Comparison of ENCODE assay signal across 9 cellular contexts in genomic region chr5:9207820-9208418, GRCh38.
DNase-seq lines count a peak whose midpoint lies in the region; ATAC-seq, FAIRE-seq and TF ChIP-seq lines count a peak whose summit lies in the region.
"Had no signal": no experiment of that assay in that cellular context is flagged by ENCODE, and none has a peak within 500 bp of the region (broad histone marks: within the 10 kb centered on the region; RNA-seq: fewer than 3 reads in every experiment).

No MANE protein-coding gene starts in this region.

- no peak overlapping the region for H2AFZ ChIP-seq in HepG2 (ENCODE audit: low read length)

- H3K9me3 Mint-ChIP-seq in activated CD8-positive, alpha-beta T cell treated with anti-CD3 and anti-CD28 coated beads for 36 hours, result no peaks in the 10 kb centered on the region
- no peaks in the 10 kb centered on the region for H3K9me3 Mint-ChIP-seq in activated CD8-positive, alpha-beta T cell treated with anti-CD3 and anti-CD28 coated beads, Interleukin-2, amount 10 ng/mL, durations not matched to agents 7 days and 5 days (ENCODE audit: insufficient read depth)
- no peaks in the 10 kb centered on the region for H3K9me3 Mint-ChIP-seq in MCF 10A (ENCODE audit: unreplicated experiment)
- no peaks in the 10 kb centered on the region for H3K9me3 Mint-ChIP-seq in activated T-helper 2 cell treated with anti-CD3 and anti-CD28 coated beads, Interferon-gamma antibody, Interleukin-2, Interleukin-4, amounts not matched to agents 10 μg/mL and 5 μg/mL and 100 μg/mL, durations not matched to agents 14 hours and 24 hours and 36 hours
- H3K9me3 Mint-ChIP-seq: activated naive CD4-positive, alpha-beta T cell treated with anti-CD3 and anti-CD28 coated beads, Interleukin-2, amount 50 U/mL, for 24 hours had no signal

- H3K79me2 ChIP-seq in HepG2 (ENCODE audit: insufficient read depth, low read length), result no peaks in the 10 kb centered on the region

- DNase-seq in activated CD8-positive, alpha-beta T cell treated with anti-CD3 and anti-CD28 coated beads for 36 hours, result no peak
- no peak for DNase-seq in activated CD8-positive, alpha-beta T cell treated with anti-CD3 and anti-CD28 coated beads, Interleukin-2, amount 10 ng/mL, durations not matched to agents 7 days and 5 days
- DNase-seq in NCI-H446 treated with DMSO at 0.1 percent for 48 hours (lab: John Stamatoyannopoulos, UW), result peak; percentile 34
- DNase-seq in MCF 10A (ENCODE audit: unreplicated experiment), result peak; percentile 63
- DNase-seq in HepG2 (ENCODE audit: low spot score), result peak; percentile 34
- no peak for DNase-seq in activated T-helper 2 cell treated with anti-CD3 and anti-CD28 coated beads, Interferon-gamma antibody, Interleukin-2, Interleukin-4, amounts not matched to agents 10 μg/mL and 5 μg/mL and 100 μg/mL, durations not matched to agents 14 hours and 24 hours and 36 hours (ENCODE audit: low spot score)
- DNase-seq in activated effector memory CD4-positive, alpha-beta T cell treated with Interleukin-2 at 50 U/mL for 16 hours, result no peak

- H3K27me3 Mint-ChIP-seq in activated CD8-positive, alpha-beta T cell treated with anti-CD3 and anti-CD28 coated beads for 36 hours, result no peaks in the 10 kb centered on the region
- no peaks in the 10 kb centered on the region for H3K27me3 Mint-ChIP-seq in activated CD8-positive, alpha-beta T cell treated with anti-CD3 and anti-CD28 coated beads, Interleukin-2, amount 10 ng/mL, durations not matched to agents 7 days and 5 days (ENCODE audit: low read depth)
- no peaks in the 10 kb centered on the region for H3K27me3 Mint-ChIP-seq in MCF 10A (ENCODE audit: insufficient read depth, unreplicated experiment)
- no peaks in the 10 kb centered on the region for H3K27me3 Mint-ChIP-seq in activated T-helper 2 cell treated with anti-CD3 and anti-CD28 coated beads, Interferon-gamma antibody, Interleukin-2, Interleukin-4, amounts not matched to agents 10 μg/mL and 5 μg/mL and 100 μg/mL, durations not matched to agents 14 hours and 24 hours and 36 hours (ENCODE audit: low read depth)
- H3K27me3 Mint-ChIP-seq: activated naive CD4-positive, alpha-beta T cell treated with anti-CD3 and anti-CD28 coated beads, Interleukin-2, amount 50 U/mL, for 24 hours had no signal

- H3K27me3 ChIP-seq in HepG2 (ENCODE audit: control insufficient read depth in 1 of 2, insufficient read depth in 2 of 2, low read length in 2 of 2), result no peaks in the 10 kb centered on the region

- peak; percentile 56 for TF ChIP-seq CTCF in activated CD8-positive, alpha-beta T cell treated with anti-CD3 and anti-CD28 coated beads for 36 hours (IDR thresholded peaks at IDR 0.05)
- TF ChIP-seq CTCF in MCF 10A (IDR thresholded peaks at IDR 0.05; ENCODE audit: unreplicated experiment), result peak; percentile 58
- peak; percentile 60 for TF ChIP-seq CTCF in HepG2 (CRISPR knock-in tag; IDR thresholded peaks at IDR 0.05)

- no peak for ATAC-seq in activated CD8-positive, alpha-beta T cell treated with anti-CD3 and anti-CD28 coated beads for 36 hours
- no peak for ATAC-seq in activated CD8-positive, alpha-beta T cell treated with anti-CD3 and anti-CD28 coated beads, Interleukin-2, amount 10 ng/mL, durations not matched to agents 7 days and 5 days
- ATAC-seq in HG03175 (IDR thresholded peaks at IDR 0.05; ENCODE audit: unreplicated experiment) (peak; percentile 80), HepG2 (peak; percentile 72; the same call in 2 of the 3 replicates)

- no peak for TF ChIP-seq POLR2A in HepG2 (IDR thresholded peaks at IDR 0.05; ENCODE audit: insufficient read depth in 1 of 2, low read depth in 2 of 2, low read length in 2 of 2)

- TF ChIP-seq EP300 in HepG2 (IDR thresholded peaks at IDR 0.05; ENCODE audit: low read depth in 2 of 2, low read length in 2 of 2), result no peak
- TF ChIP-seq EP300 in HepG2 (CRISPR knock-in tag; IDR thresholded peaks at IDR 0.05; ENCODE audit: borderline replicate concordance), result no peak

- H4K20me1 ChIP-seq in HepG2 (ENCODE audit: insufficient read depth, low read length), result no peaks in the 10 kb centered on the region

- no peak overlapping the region for H3K27ac Mint-ChIP-seq in activated CD8-positive, alpha-beta T cell treated with anti-CD3 and anti-CD28 coated beads for 36 hours
- no peak overlapping the region for H3K27ac Mint-ChIP-seq in activated CD8-positive, alpha-beta T cell treated with anti-CD3 and anti-CD28 coated beads, Interleukin-2, amount 10 ng/mL, durations not matched to agents 7 days and 5 days
- H3K27ac Mint-ChIP-seq in MCF 10A (ENCODE audit: low read depth, unreplicated experiment), result peak overlapping the region; percentile 82
- H3K27ac Mint-ChIP-seq in activated T-helper 2 cell treated with anti-CD3 and anti-CD28 coated beads, Interferon-gamma antibody, Interleukin-2, Interleukin-4, amounts not matched to agents 10 μg/mL and 5 μg/mL and 100 μg/mL, durations not matched to agents 14 hours and 24 hours and 36 hours, result no peak overlapping the region
- H3K27ac Mint-ChIP-seq: activated naive CD4-positive, alpha-beta T cell treated with anti-CD3 and anti-CD28 coated beads, Interleukin-2, amount 50 U/mL, for 24 hours had no signal

- H3K9me3 ChIP-seq in HepG2 (ENCODE audit: low read length), result no peaks in the 10 kb centered on the region

- CTCF ChIA-PET in activated CD8-positive, alpha-beta T cell treated with anti-CD3 and anti-CD28 coated beads for 36 hours (lab: Charles Lee), result interaction anchor here (1.2 kb wide), 1 partner anchor 45 kb away, joined by 3 read pairs; no protein-coding TSS in a partner anchor
- CTCF ChIA-PET in activated CD8-positive, alpha-beta T cell treated with anti-CD3 and anti-CD28 coated beads, Interleukin-2, amount 10 ng/mL, durations not matched to agents 7 days and 5 days (lab: Charles Lee), result interaction anchor here (0.9 to 1.1 kb wide), 2 partner anchors 8 to 1280 kb away, joined by 3 read pairs; no protein-coding TSS in a partner anchor
- CTCF ChIA-PET in MCF 10A (lab: Yijun Ruan, JAX), result interaction anchor here (0.6 to 2.2 kb wide), 52 partner anchors 11 to 1331 kb away, joined by 3 to 20 read pairs (median 4); no protein-coding TSS in a partner anchor
- CTCF ChIA-PET in HepG2 (lab: Yijun Ruan, JAX; ENCODE audit: low intra/inter-chr PET ratio, low total read pairs), result interaction anchor here (1.7 kb wide), 1 partner anchor 1281 kb away, joined by 20 read pairs; no protein-coding TSS in a partner anchor

- no peak for FAIRE-seq in HepG2 (lab: Jason Lieb, UNC)

- no peaks in the 10 kb centered on the region for H3K4me1 ChIP-seq in HepG2 (ENCODE audit: insufficient read depth, low read length)

- POLR2A ChIA-PET in activated CD8-positive, alpha-beta T cell treated with anti-CD3 and anti-CD28 coated beads for 36 hours (lab: Charles Lee), result no interaction called here
- POLR2A ChIA-PET in activated CD8-positive, alpha-beta T cell treated with anti-CD3 and anti-CD28 coated beads, Interleukin-2, amount 10 ng/mL, durations not matched to agents 7 days and 5 days (lab: Charles Lee), result no interaction called here
- POLR2A ChIA-PET in MCF 10A (lab: Yijun Ruan, JAX) (no interaction called here), HepG2 (lab: Yijun Ruan, JAX) (no interaction called here)

- BruUV-seq in MCF 10A (replicated peaks; lab: Mats Ljungman, UMichigan) (no TSS peak), HepG2 (replicated peaks; lab: Mats Ljungman, UMichigan) (no TSS peak)

- intact Hi-C loops in activated CD8-positive, alpha-beta T cell treated with anti-CD3 and anti-CD28 coated beads for 36 hours (cut with micrococcal nuclease), result no loop called here
- intact Hi-C loops in MCF 10A (cut with micrococcal nuclease), result loop anchor here (1.0 to 10.0 kb wide), 8 partner anchors 52 to 1281 kb away; no protein-coding TSS in a partner anchor
- intact Hi-C loops in HepG2 (cut with micrococcal nuclease; ENCODE audit: unreplicated experiment), result loop anchor here (2.0 to 5.0 kb wide), 3 partner anchors 1195 to 1946 kb away; no protein-coding TSS in a partner anchor
- intact Hi-C loops in activated T-helper 2 cell treated with anti-CD3 and anti-CD28 coated beads, Interferon-gamma antibody, Interleukin-2, Interleukin-4, amounts not matched to agents 10 μg/mL and 5 μg/mL and 100 μg/mL, durations not matched to agents 14 hours and 24 hours and 36 hours (cut with micrococcal nuclease), result loop anchor here (5.0 kb wide), 1 partner anchor 1281 kb away; no protein-coding TSS in a partner anchor

- H3K4me2 ChIP-seq in HepG2 (ENCODE audit: low read depth, low read length), result no peak overlapping the region

- no peaks in the 10 kb centered on the region for H3K4me1 Mint-ChIP-seq in activated CD8-positive, alpha-beta T cell treated with anti-CD3 and anti-CD28 coated beads for 36 hours (ENCODE audit: low read depth)
- H3K4me1 Mint-ChIP-seq in activated CD8-positive, alpha-beta T cell treated with anti-CD3 and anti-CD28 coated beads, Interleukin-2, amount 10 ng/mL, durations not matched to agents 7 days and 5 days (ENCODE audit: low read depth), result no peaks in the 10 kb centered on the region
- peaks cover 15% of the 10 kb centered on the region for H3K4me1 Mint-ChIP-seq in MCF 10A (ENCODE audit: insufficient read depth, unreplicated experiment)
- H3K4me1 Mint-ChIP-seq in activated T-helper 2 cell treated with anti-CD3 and anti-CD28 coated beads, Interferon-gamma antibody, Interleukin-2, Interleukin-4, amounts not matched to agents 10 μg/mL and 5 μg/mL and 100 μg/mL, durations not matched to agents 14 hours and 24 hours and 36 hours (ENCODE audit: low read depth), result no peaks in the 10 kb centered on the region
- H3K4me1 Mint-ChIP-seq: activated naive CD4-positive, alpha-beta T cell treated with anti-CD3 and anti-CD28 coated beads, Interleukin-2, amount 50 U/mL, for 24 hours had no signal

- no peak for TF ChIP-seq RAD21 in HepG2 (CRISPR knock-in tag; IDR thresholded peaks at IDR 0.05)

- H3K9ac ChIP-seq in HepG2 (ENCODE audit: insufficient read depth, low read depth, low read length), result no peak overlapping the region

- no peaks in the 10 kb centered on the region for H3K36me3 Mint-ChIP-seq in activated CD8-positive, alpha-beta T cell treated with anti-CD3 and anti-CD28 coated beads for 36 hours (ENCODE audit: low read depth)
- no peaks in the 10 kb centered on the region for H3K36me3 Mint-ChIP-seq in activated CD8-positive, alpha-beta T cell treated with anti-CD3 and anti-CD28 coated beads, Interleukin-2, amount 10 ng/mL, durations not matched to agents 7 days and 5 days (ENCODE audit: low read depth)
- H3K36me3 Mint-ChIP-seq in MCF 10A (ENCODE audit: insufficient read depth, unreplicated experiment), result no peaks in the 10 kb centered on the region
- no peaks in the 10 kb centered on the region for H3K36me3 Mint-ChIP-seq in activated T-helper 2 cell treated with anti-CD3 and anti-CD28 coated beads, Interferon-gamma antibody, Interleukin-2, Interleukin-4, amounts not matched to agents 10 μg/mL and 5 μg/mL and 100 μg/mL, durations not matched to agents 14 hours and 24 hours and 36 hours (ENCODE audit: low read depth)
- H3K36me3 Mint-ChIP-seq: activated naive CD4-positive, alpha-beta T cell treated with anti-CD3 and anti-CD28 coated beads, Interleukin-2, amount 50 U/mL, for 24 hours had no signal

- whole genome bisulfite sequencing in HepG2 (ENCODE audit: low lambda C conversion rate), result 23% methylated on average over 5 of the region's 5 CpGs

- no peak overlapping the region for H3K4me3 ChIP-seq in HepG2 (replicated peaks in 1 of 3; ENCODE audit: insufficient read depth in 1 of 3, low read depth in 2 of 3, low read length in 3 of 3)

- no peak overlapping the region for H3K4me3 Mint-ChIP-seq in activated CD8-positive, alpha-beta T cell treated with anti-CD3 and anti-CD28 coated beads for 36 hours
- H3K4me3 Mint-ChIP-seq in activated CD8-positive, alpha-beta T cell treated with anti-CD3 and anti-CD28 coated beads, Interleukin-2, amount 10 ng/mL, durations not matched to agents 7 days and 5 days, result no peak overlapping the region
- H3K4me3 Mint-ChIP-seq in MCF 10A (ENCODE audit: unreplicated experiment), result no peak overlapping the region
- no peak overlapping the region for H3K4me3 Mint-ChIP-seq in activated T-helper 2 cell treated with anti-CD3 and anti-CD28 coated beads, Interferon-gamma antibody, Interleukin-2, Interleukin-4, amounts not matched to agents 10 μg/mL and 5 μg/mL and 100 μg/mL, durations not matched to agents 14 hours and 24 hours and 36 hours (ENCODE audit: low read depth)
- H3K4me3 Mint-ChIP-seq: activated naive CD4-positive, alpha-beta T cell treated with anti-CD3 and anti-CD28 coated beads, Interleukin-2, amount 50 U/mL, for 24 hours had no signal

- no peaks in the 10 kb centered on the region for H3K36me3 ChIP-seq in HepG2 (replicated peaks in 1 of 2; ENCODE audit: control insufficient read depth in 1 of 2, insufficient read depth in 2 of 2, low read length in 2 of 2)

- H3K27ac ChIP-seq in HepG2 (ENCODE audit: extremely low read length, insufficient read depth, low read length), result no peak overlapping the region

- in situ Hi-C loops in HepG2 (cut with HindIII; ENCODE audit: extremely low pct_ligation_motif_present, low pct_unique_long_range_greater_than_20kb), result loop anchor here (5.0 kb wide), 1 partner anchor 1281 kb away; no protein-coding TSS in a partner anchor

Comparison
In these comparisons a context has a peak if more than half of its experiments do, and no peak if none do; other contexts are left out.
1. ATAC-seq: peak in HG03175 (single experiment) and HepG2 (single experiment); none in activated CD8-positive, alpha-beta T cell treated with anti-CD3 and anti-CD28 coated beads for 36 hours (single experiment) and activated CD8-positive, alpha-beta T cell treated with anti-CD3 and anti-CD28 coated beads, Interleukin-2, amount 10 ng/mL, durations not matched to agents 7 days and 5 days (single experiment).
2. DNase-seq: peak in NCI-H446 treated with DMSO at 0.1 percent for 48 hours (single experiment), MCF 10A (single experiment) and HepG2 (single experiment); none in activated CD8-positive, alpha-beta T cell treated with anti-CD3 and anti-CD28 coated beads for 36 hours (single experiment), activated CD8-positive, alpha-beta T cell treated with anti-CD3 and anti-CD28 coated beads, Interleukin-2, amount 10 ng/mL, durations not matched to agents 7 days and 5 days (single experiment), activated T-helper 2 cell treated with anti-CD3 and anti-CD28 coated beads, Interferon-gamma antibody, Interleukin-2, Interleukin-4, amounts not matched to agents 10 μg/mL and 5 μg/mL and 100 μg/mL, durations not matched to agents 14 hours and 24 hours and 36 hours (single experiment) and activated effector memory CD4-positive, alpha-beta T cell treated with Interleukin-2 at 50 U/mL for 16 hours (single experiment).
3. Peak in every context shown above with its lines, with median percentiles within 50 percentile points of each other: CTCF ChIP-seq.